In genomic region chr2:52431352-52431760, GRCh38 we compare ENCODE assay signal across 22 cellular contexts.
"Had no signal": no experiment of that assay in that cellular context is flagged by ENCODE, and none has a peak within 500 bp of the region (broad histone marks: within the 10 kb centered on the region; RNA-seq: fewer than 3 reads in every experiment).

No MANE protein-coding gene starts in this region.

- H3K4me1 ChIP-seq: gastrocnemius medialis, neural progenitor cell, prostate gland, right atrium auricular region, sigmoid colon, tibial nerve, upper lobe of left lung had no signal

- H3K4me1 Mint-ChIP-seq: naive B cell; neural progenitor cell; stimulated activated memory B cell treated with anti-CD40 and anti-IgM and Interleukin-4, amounts not matched to agents 10 μg/mL and 1 μg/mL and 100 μg/mL, for 72 hours had no signal

- H3K27ac ChIP-seq: dorsolateral prefrontal cortex, gastrocnemius medialis, neural progenitor cell, prostate gland, right atrium auricular region, sigmoid colon, thoracic aorta, tibial nerve, upper lobe of left lung had no signal

- H3K9me3 Mint-ChIP-seq: mesothelial cell of epicardium; stimulated activated memory B cell treated with anti-CD40 and anti-IgM and Interleukin-4, amounts not matched to agents 10 μg/mL and 1 μg/mL and 100 μg/mL, for 72 hours had no signal

- H3K9ac ChIP-seq: neural progenitor cell had no signal

- H3K4me2 ChIP-seq: neural progenitor cell had no signal

- H3K4me3 ChIP-seq: dorsolateral prefrontal cortex, gastrocnemius medialis, mucosa of descending colon, neural progenitor cell, prostate gland, right atrium auricular region, sigmoid colon, thoracic aorta, tibial nerve, upper lobe of left lung had no signal

- H3K9me3 ChIP-seq: gastrocnemius medialis, prostate gland, right atrium auricular region, sigmoid colon, thoracic aorta, tibial nerve, upper lobe of left lung had no signal

- H3K27me3 ChIP-seq: dorsolateral prefrontal cortex, gastrocnemius medialis, neural progenitor cell, right atrium auricular region, sigmoid colon, tibial nerve, upper lobe of left lung had no signal

- H3K36me3 Mint-ChIP-seq: mesothelial cell of epicardium; naive B cell; natural killer cell treated with Interleukin-12 subunit alpha and Interleukin-12 subunit beta and Interleukin-15 and Interleukin-18, amount 100 ng/mL, for 72 hours; neural progenitor cell; stimulated activated memory B cell treated with anti-CD40 and anti-IgM and Interleukin-4, amounts not matched to agents 10 μg/mL and 1 μg/mL and 100 μg/mL, for 72 hours had no signal

- H2AFZ ChIP-seq: neural progenitor cell had no signal

- H3K27me3 Mint-ChIP-seq: naive B cell; natural killer cell treated with Interleukin-12 subunit alpha and Interleukin-12 subunit beta and Interleukin-15 and Interleukin-18, amount 100 ng/mL, for 72 hours; stimulated activated memory B cell treated with anti-CD40 and anti-IgM and Interleukin-4, amounts not matched to agents 10 μg/mL and 1 μg/mL and 100 μg/mL, for 72 hours; stimulated activated naive CD8-positive, alpha-beta T cell treated with anti-CD3 and anti-CD28 coated beads, Interleukin-15, Interleukin-2, amounts not matched to agents 100 ng/mL and 50 ng/mL, for 24 hours had no signal

- DNase-seq: dorsolateral prefrontal cortex; effector CD4-positive, alpha-beta T cell; foreskin fibroblast; gastrocnemius medialis; head of caudate nucleus; mesenchymal stem cell; mucosa of descending colon; naive B cell; nucleus accumbens; sigmoid colon; stimulated activated CD4-positive, alpha-beta T cell treated with anti-CD3 and anti-CD28 coated beads, Interleukin-2, amount 100 ng/mL, for 24 hours; stimulated activated CD4-positive, alpha-beta T cell treated with anti-CD3 and anti-CD28 coated beads, Interleukin-4, amount 100 ng/mL, for 4 hours had no signal

- H3K27ac Mint-ChIP-seq: mesothelial cell of epicardium; naive B cell; natural killer cell treated with Interleukin-12 subunit alpha and Interleukin-12 subunit beta and Interleukin-15 and Interleukin-18, amount 100 ng/mL, for 72 hours; neural progenitor cell; stimulated activated memory B cell treated with anti-CD40 and anti-IgM and Interleukin-4, amounts not matched to agents 10 μg/mL and 1 μg/mL and 100 μg/mL, for 72 hours; stimulated activated naive CD8-positive, alpha-beta T cell treated with anti-CD3 and anti-CD28 coated beads, Interleukin-15, Interleukin-2, amounts not matched to agents 100 ng/mL and 50 ng/mL, for 24 hours had no signal

- H3K4me3 Mint-ChIP-seq: mesothelial cell of epicardium; naive B cell; natural killer cell treated with Interleukin-12 subunit alpha and Interleukin-12 subunit beta and Interleukin-15 and Interleukin-18, amount 100 ng/mL, for 72 hours; neural progenitor cell; stimulated activated memory B cell treated with anti-CD40 and anti-IgM and Interleukin-4, amounts not matched to agents 10 μg/mL and 1 μg/mL and 100 μg/mL, for 72 hours; stimulated activated naive CD8-positive, alpha-beta T cell treated with anti-CD3 and anti-CD28 coated beads, Interleukin-15, Interleukin-2, amounts not matched to agents 100 ng/mL and 50 ng/mL, for 24 hours had no signal

- ATAC-seq: gastrocnemius medialis; mucosa of descending colon; natural killer cell treated with Interleukin-12 subunit alpha and Interleukin-12 subunit beta and Interleukin-15 and Interleukin-18, amount 100 ng/mL, for 72 hours; stimulated activated memory B cell treated with anti-CD40 and anti-IgM and Interleukin-4, amounts not matched to agents 10 μg/mL and 1 μg/mL and 100 μg/mL, for 72 hours had no signal

- H3K36me3 ChIP-seq: gastrocnemius medialis, neural progenitor cell, prostate gland, right atrium auricular region, sigmoid colon, thoracic aorta, tibial nerve, upper lobe of left lung had no signal
